Comparison of ENCODE assay signal across 1 cellular context in genomic region chr7:134903073-134903790, GRCh38.
TF ChIP-seq lines count a peak whose summit lies in the region.

No MANE protein-coding gene starts in this region.

TF ChIP-seq in GM12878, 131 proteins besides CTCF, POLR2A, EP300 and RAD21 (continued from another document):
- TF ChIP-seq PBX3 (IDR thresholded peaks at IDR 0.05; ENCODE audit: insufficient replicate concordance, low read depth, low read length) (no peak), ZBTB11 (CRISPR knock-in tag; IDR thresholded peaks at IDR 0.05) (no peak), BACH1 (IDR thresholded peaks at IDR 0.05; ENCODE audit: borderline replicate concordance) (no peak), POLR2AphosphoS5 (IDR thresholded peaks at IDR 0.05; ENCODE audit: low read length) (no peak), HDAC6 (IDR thresholded peaks at IDR 0.05; ENCODE audit: unreplicated experiment) (no peak), ELK1 (IDR thresholded peaks at IDR 0.05; ENCODE audit: low read depth, low read length) (no peak), SP1 (IDR thresholded peaks at IDR 0.05; ENCODE audit: low read depth, low read length) (no peak), YY1 (IDR thresholded peaks at IDR 0.05; ENCODE audit: low read depth, low read length) (no peak), EZH2 (IDR thresholded peaks at IDR 0.05; ENCODE audit: borderline replicate concordance, control insufficient read depth, low read depth, low read length) (no peak), CEBPZ (IDR thresholded peaks at IDR 0.05; ENCODE audit: low read depth, low read length) (no peak), STAT3 (IDR thresholded peaks at IDR 0.05; ENCODE audit: low read depth, low read length) (no peak)
